1 cellular context compared by ENCODE assay signal in genomic region chr10:34203966-34204630, GRCh38.
TF ChIP-seq lines count a peak whose summit lies in the region.

No MANE protein-coding gene starts in this region.

TF ChIP-seq in HepG2, 621 proteins besides CTCF, POLR2A, EP300 and RAD21 (continued from another document):
- no peak for TF ChIP-seq MXI1 (IDR thresholded peaks at IDR 0.05; ENCODE audit: borderline replicate concordance, low read depth, low read length)
- TF ChIP-seq NR2F2 (IDR thresholded peaks at IDR 0.05; ENCODE audit: borderline replicate concordance, low read depth) = peak; percentile 54; the same call in 1 of the 2 replicates
- TF ChIP-seq ZSCAN9 (CRISPR knock-in tag; IDR thresholded peaks at IDR 0.05; ENCODE audit: borderline replicate concordance) = peak; percentile 95; the same call in 1 of the 2 replicates
- TF ChIP-seq HMG20A (CRISPR knock-in tag; IDR thresholded peaks at IDR 0.05; ENCODE audit: borderline replicate concordance) = no peak
- TF ChIP-seq ZBTB38 (CRISPR knock-in tag; IDR thresholded peaks at IDR 0.05) = 0 out of 2 replicates have a peak, but pooled peaks have one; percentile 14
- 0 out of 2 replicates have a peak, but pooled peaks have one; percentile 40 for TF ChIP-seq ZMYM4 (CRISPR knock-in tag; IDR thresholded peaks at IDR 0.05)
- no peak for TF ChIP-seq FOXP1 (IDR thresholded peaks at IDR 0.05)
- TF ChIP-seq FOXP1 (CRISPR knock-in tag; IDR thresholded peaks at IDR 0.05) = peak; percentile 26; the same call in 1 of the 2 replicates
- no peak for TF ChIP-seq ZNF670 (CRISPR knock-in tag; IDR thresholded peaks at IDR 0.05; ENCODE audit: borderline replicate concordance)
- peak; percentile 53; the same call in 1 of the 2 replicates for TF ChIP-seq AHDC1 (CRISPR knock-in tag; IDR thresholded peaks at IDR 0.05; ENCODE audit: borderline replicate concordance)
- peak; percentile 38; the same call in 1 of the 2 replicates for TF ChIP-seq POGZ (CRISPR knock-in tag; IDR thresholded peaks at IDR 0.05)
- no peak for TF ChIP-seq BORCS8-MEF2B (CRISPR knock-in tag; IDR thresholded peaks at IDR 0.05)
- TF ChIP-seq TCF7 (IDR thresholded peaks at IDR 0.05; ENCODE audit: low read depth) = peak; percentile 58
- no peak for TF ChIP-seq SOX13 (IDR thresholded peaks at IDR 0.05)
- TF ChIP-seq SOX13 (CRISPR knock-in tag; conservative IDR thresholded peaks at IDR 0.05 in 1 of 2, IDR thresholded peaks at IDR 0.05 in 1 of 2) = peak in 1 of 2 experiments; percentile 45; a peak in 1 of 4 replicates
- 0 out of 2 replicates have a peak, but pooled peaks have one; percentile 26 for TF ChIP-seq HNF4A (CRISPR knock-in tag; IDR thresholded peaks at IDR 0.05)
- no peak for TF ChIP-seq MAF1 (CRISPR knock-in tag; IDR thresholded peaks at IDR 0.05; ENCODE audit: borderline replicate concordance)
